In the genomic region with DNA sequence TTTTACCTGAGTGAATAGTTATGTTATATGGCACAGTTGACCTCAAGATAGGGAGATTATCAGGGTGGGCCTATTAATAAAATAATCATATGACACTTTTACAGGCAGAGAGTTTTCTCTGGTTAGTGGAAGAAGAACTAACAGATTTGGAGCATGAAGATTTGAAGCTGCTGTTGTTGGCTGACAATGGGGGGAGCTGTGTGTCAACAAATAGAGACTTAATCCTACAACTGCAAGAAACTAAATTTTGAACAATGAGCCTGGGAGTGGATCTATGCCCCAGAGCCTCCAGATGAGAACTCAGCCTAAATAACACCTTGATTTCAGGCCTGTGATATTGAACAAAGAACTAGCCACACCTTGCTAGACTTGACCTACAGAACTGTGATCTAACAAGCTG, we compare ENCODE assay signal across 15 cellular contexts. TPM values are rescaled to one million over a fixed set of nuclear protein-coding genes. Genes with fewer than 3 reads are reported as not detected.
DNase-seq lines count a peak whose midpoint lies in the region; ATAC-seq and TF ChIP-seq lines count a peak whose summit lies in the region.
"Had no signal": no experiment of that assay in that cellular context is flagged by ENCODE, and none has a peak within 500 bp of the region (broad histone marks: within the 10 kb centered on the region; RNA-seq: fewer than 3 reads in every experiment).

No MANE protein-coding gene starts in this region.

- peak; percentile 78 for ATAC-seq in GM23338
- ATAC-seq in activated T-cell treated with anti-CD3 and anti-CD28 coated beads, Interleukin-2, amount 50 U/mL, for 72 hours (replicated peaks in 1 of 2): no peak

- H2AFZ ChIP-seq in GM23338 (peak overlapping the region; percentile 84), OCI-LY3 (ENCODE audit: low read depth, low read length) (0 out of 2 replicates have a peak overlapping the region, but pooled peaks have one; percentile 14)

- H3K4me3 ChIP-seq in GM23338: no peak overlapping the region
- H3K4me3 ChIP-seq in OCI-LY3 (ENCODE audit: low read length): no peak overlapping the region
- no peak overlapping the region for H3K4me3 ChIP-seq in esophagus squamous epithelium
- H3K4me3 ChIP-seq: BLaER1 treated with 17β-estradiol and CSF1 and Interleukin-3, amounts not matched to agents 10 nM and 100 nM; colonic mucosa; skin epidermis; transverse colon had no signal

- H3K4me3 Mint-ChIP-seq in GM23338 (no peak overlapping the region), osteocyte (ENCODE audit: unreplicated experiment) (no peak overlapping the region)
- no peak overlapping the region for H3K4me3 Mint-ChIP-seq in activated T-cell treated with anti-CD3 and anti-CD28 coated beads, Interleukin-2, amount 50 U/mL, for 72 hours

- H3K9me3 ChIP-seq in OCI-LY3 (ENCODE audit: insufficient read depth, low read length) (no peaks in the 10 kb centered on the region), esophagus squamous epithelium (no peaks in the 10 kb centered on the region)
- H3K9me3 ChIP-seq: BLaER1 treated with 17β-estradiol and CSF1 and Interleukin-3, amounts not matched to agents 10 nM and 100 nM; colonic mucosa; transverse colon had no signal

- no peaks in the 10 kb centered on the region for H3K27me3 ChIP-seq in GM23338 (ENCODE audit: insufficient read depth)
- H3K27me3 ChIP-seq in OCI-LY3 (ENCODE audit: low read depth, low read length): no peaks in the 10 kb centered on the region
- H3K27me3 ChIP-seq in esophagus squamous epithelium: peaks cover 0 to 13% (median 0%) of the 10 kb centered on the region in 4 donors
- H3K27me3 ChIP-seq: BLaER1 treated with 17β-estradiol and CSF1 and Interleukin-3, amounts not matched to agents 10 nM and 100 nM; colonic mucosa; transverse colon had no signal

- H3K36me3 ChIP-seq in GM23338 (ENCODE audit: insufficient read depth) (no peaks in the 10 kb centered on the region), OCI-LY3 (replicated peaks; ENCODE audit: low read depth, low read length) (no peaks in the 10 kb centered on the region), esophagus squamous epithelium (no peaks in the 10 kb centered on the region)
- H3K36me3 ChIP-seq: BLaER1 treated with 17β-estradiol and CSF1 and Interleukin-3, amounts not matched to agents 10 nM and 100 nM; colonic mucosa; transverse colon had no signal

- H3K27me3 Mint-ChIP-seq in GM23338 (ENCODE audit: insufficient read depth, low read depth, poor library complexity) (no peaks in the 10 kb centered on the region), osteocyte (ENCODE audit: unreplicated experiment) (peaks cover 22% of the 10 kb centered on the region)
- H3K27me3 Mint-ChIP-seq in activated T-cell treated with anti-CD3 and anti-CD28 coated beads, Interleukin-2, amount 50 U/mL, for 72 hours (ENCODE audit: low read depth): peaks cover 2% of the 10 kb centered on the region

- TF ChIP-seq POLR2A in esophagus squamous epithelium (IDR thresholded peaks at IDR 0.05): no peak

- no peaks in the 10 kb centered on the region for H3K79me2 ChIP-seq in GM23338 (replicated peaks; ENCODE audit: insufficient read depth)
- no peaks in the 10 kb centered on the region for H3K79me2 ChIP-seq in OCI-LY3 (ENCODE audit: low read length)

- CTCF ChIA-PET in GM10248 (lab: Yijun Ruan, JAX): interaction anchor here (0.8 kb wide), 1 partner anchor 174 kb away, joined by 3 read pairs; no protein-coding TSS in a partner anchor

- H3K4me1 Mint-ChIP-seq in GM23338: peaks cover 28% of the 10 kb centered on the region
- H3K4me1 Mint-ChIP-seq in osteocyte (ENCODE audit: unreplicated experiment): no peaks in the 10 kb centered on the region
- no peaks in the 10 kb centered on the region for H3K4me1 Mint-ChIP-seq in activated T-cell treated with anti-CD3 and anti-CD28 coated beads, Interleukin-2, amount 50 U/mL, for 72 hours (ENCODE audit: low read depth)

- H3K27ac Mint-ChIP-seq in GM23338: peak overlapping the region; percentile 36; the same call in 1 of the 2 replicates
- no peak overlapping the region for H3K27ac Mint-ChIP-seq in osteocyte (ENCODE audit: unreplicated experiment)
- H3K27ac Mint-ChIP-seq in activated T-cell treated with anti-CD3 and anti-CD28 coated beads, Interleukin-2, amount 50 U/mL, for 72 hours: no peak overlapping the region

- H3K4me2 ChIP-seq in GM23338: no peak overlapping the region
- no peak overlapping the region for H3K4me2 ChIP-seq in OCI-LY3 (ENCODE audit: low read length)
- H3K4me2 ChIP-seq: BLaER1 treated with 17β-estradiol and CSF1 and Interleukin-3, amounts not matched to agents 10 nM and 100 nM had no signal

- TF ChIP-seq CTCF in GM10248 (IDR thresholded peaks at IDR 0.05; ENCODE audit: control extremely low read depth, extremely low read depth, low read depth, missing control alignments) (peak; percentile 25), GM23338 (conservative IDR thresholded peaks at IDR 0.05; ENCODE audit: low read depth in 2 of 2) (peak; percentile 68 to 74), OCI-LY3 (IDR thresholded peaks at IDR 0.05; ENCODE audit: low read depth, low read length) (peak; percentile 47), esophagus squamous epithelium (IDR thresholded peaks at IDR 0.05) (no peak), osteocyte (IDR thresholded peaks at IDR 0.05) (no peak)

- H3K27ac ChIP-seq in GM23338 (ENCODE audit: low read depth): no peak overlapping the region
- H3K27ac ChIP-seq in OCI-LY3 (ENCODE audit: low read length): no peak overlapping the region
- no peak overlapping the region for H3K27ac ChIP-seq in esophagus squamous epithelium
- H3K27ac ChIP-seq: BLaER1 treated with 17β-estradiol and CSF1 and Interleukin-3, amounts not matched to agents 10 nM and 100 nM; colonic mucosa; skin epidermis; transverse colon had no signal

- H3K36me3 Mint-ChIP-seq in GM23338 (ENCODE audit: low read depth) (no peaks in the 10 kb centered on the region), osteocyte (ENCODE audit: unreplicated experiment) (no peaks in the 10 kb centered on the region)
- H3K36me3 Mint-ChIP-seq in activated T-cell treated with anti-CD3 and anti-CD28 coated beads, Interleukin-2, amount 50 U/mL, for 72 hours (ENCODE audit: insufficient read depth in 2 of 2): no peaks in the 10 kb centered on the region

- intact Hi-C loops in esophagus squamous epithelium (cut with DNase I): no loop called here

- no peak overlapping the region for H3K9ac ChIP-seq in OCI-LY3 (ENCODE audit: low read length)
- H3K9ac ChIP-seq: BLaER1 treated with 17β-estradiol and CSF1 and Interleukin-3, amounts not matched to agents 10 nM and 100 nM had no signal

- H4K20me1 ChIP-seq in GM23338 (replicated peaks; ENCODE audit: insufficient read depth): no peaks in the 10 kb centered on the region
- H4K20me1 ChIP-seq in OCI-LY3 (ENCODE audit: insufficient read depth, low read length): no peaks in the 10 kb centered on the region
- H4K20me1 ChIP-seq: BLaER1 treated with 17β-estradiol and CSF1 and Interleukin-3, amounts not matched to agents 10 nM and 100 nM had no signal

- H3K9me2 ChIP-seq in GM23338 (ENCODE audit: insufficient read depth): no peaks in the 10 kb centered on the region; the same call in 1 of the 2 replicates

- H3F3A ChIP-seq in GM23338 (replicated peaks; ENCODE audit: low read depth): no peaks in the 10 kb centered on the region

- POLR2A ChIA-PET in GM10248 (lab: Yijun Ruan, JAX): no interaction called here

- DNase-seq in GM10248 (ENCODE audit: extremely low spot score) (no peak), GM23338 (ENCODE audit: low spot score) (peak; percentile 64), globus pallidus (ENCODE audit: low spot score) (peak; percentile 7), esophagus squamous epithelium (lab: John Stamatoyannopoulos, UW) (no peak), mucosa of gallbladder (ENCODE audit: low spot score) (no peak), osteocyte (ENCODE audit: extremely low spot score, unreplicated experiment) (no peak)
- no peak for DNase-seq in activated T-cell treated with anti-CD3 and anti-CD28 coated beads, Interleukin-2, amount 50 U/mL, for 72 hours
- DNase-seq: activated gamma-delta T cell, aorta, colonic mucosa, hippocampal formation, transverse colon had no signal

- H3K9me3 Mint-ChIP-seq in GM23338 (no peaks in the 10 kb centered on the region), osteocyte (ENCODE audit: unreplicated experiment) (no peaks in the 10 kb centered on the region)
- H3K9me3 Mint-ChIP-seq in activated T-cell treated with anti-CD3 and anti-CD28 coated beads, Interleukin-2, amount 50 U/mL, for 72 hours: no peaks in the 10 kb centered on the region

- peaks cover 24% of the 10 kb centered on the region for H3K4me1 ChIP-seq in GM23338 (ENCODE audit: insufficient read depth)
- peaks cover 26% of the 10 kb centered on the region for H3K4me1 ChIP-seq in OCI-LY3 (ENCODE audit: low read length)
- no peaks in the 10 kb centered on the region for H3K4me1 ChIP-seq in esophagus squamous epithelium
- H3K4me1 ChIP-seq: colonic mucosa, transverse colon had no signal

TF ChIP-seq in GM23338, 12 proteins besides CTCF, POLR2A, EP300 and RAD21:
- no peak for TF ChIP-seq NANOG (IDR thresholded peaks at IDR 0.05; ENCODE audit: borderline replicate concordance)

RNA-seq across cellular contexts. Expression of a gene that starts 7.2 kb away (rescaled TPM):
- 2.1 and 3.4 TPM in 2 replicates for total RNA-seq in GM23338 (2014; rRNA removed; shearing (Covaris generic))
- 2.9 and 3.0 TPM in 2 replicates for polyA plus RNA-seq in GM23338 (2016; fragmentation: Nextera tagmentation; extraction: Ambion mirVana)
- total RNA-seq in esophagus squamous epithelium (10 to 100 TPM in 1 of 4 donors, 1 to 10 TPM in 3; 1.2 to 12.4 (median 2.2) TPM), mucosa of gallbladder (5.4 TPM), osteocyte (0.13 TPM in 1 of 2 replicates, not detected in the other)
- under 1 TPM in 1 of 2 donors, not detected in 1; 0.09 TPM for total RNA-seq in activated T-cell treated with anti-CD3 and anti-CD28 coated beads, Interleukin-2, amount 50 U/mL, for 72 hours

Comparison
In these comparisons a context has a peak if more than half of its experiments do, and no peak if none do; other contexts are left out.
1. DNase-seq: peak in GM23338 (single experiment) and globus pallidus (single experiment); none in GM10248 (single experiment), esophagus squamous epithelium (single experiment), mucosa of gallbladder (single experiment), osteocyte (single experiment) and activated T-cell treated with anti-CD3 and anti-CD28 coated beads, Interleukin-2, amount 50 U/mL, for 72 hours (0 of 2).
2. CTCF ChIP-seq: peak in GM10248 (single experiment), GM23338 (2 of 2) and OCI-LY3 (single experiment); none in esophagus squamous epithelium (0 of 6) and osteocyte (single experiment).